14 cellular contexts compared by ENCODE assay signal in the genomic region with DNA sequence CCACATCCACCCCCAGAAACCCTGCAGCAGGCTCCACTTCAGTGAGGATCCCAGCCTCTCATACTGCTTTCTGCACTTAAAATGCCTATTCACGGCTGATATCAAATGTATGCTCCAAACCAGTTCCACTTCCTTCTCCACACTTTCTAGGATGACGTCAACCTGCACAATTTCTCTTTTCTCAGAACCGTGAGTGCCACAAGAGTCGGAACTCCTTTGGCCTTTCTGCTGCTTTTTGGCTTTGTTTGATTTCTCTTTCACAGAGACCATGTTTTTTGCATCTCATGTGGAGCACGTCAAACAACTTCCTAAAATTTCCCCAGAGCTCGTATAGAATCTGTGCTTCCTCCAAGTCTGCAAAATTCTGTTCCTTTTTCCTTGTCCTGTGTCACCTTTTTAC.
DNase-seq lines count a peak whose midpoint lies in the region; ATAC-seq, FAIRE-seq and TF ChIP-seq lines count a peak whose summit lies in the region.
"Had no signal": no experiment of that assay in that cellular context is flagged by ENCODE, and none has a peak within 500 bp of the region (broad histone marks: within the 10 kb centered on the region; RNA-seq: fewer than 3 reads in every experiment).

No MANE protein-coding gene starts in this region.

- H3K9ac ChIP-seq in K562 (ENCODE audit: insufficient read depth in 1 of 2, low read depth in 2 of 2, low read length in 2 of 2) (no peak overlapping the region), GM23248 (no peak overlapping the region)

- H3K27me3 Mint-ChIP-seq in activated CD4-positive, alpha-beta T cell treated with anti-CD3 and anti-CD28 coated beads, Interleukin-2, amount 10 ng/mL, durations not matched to agents 24 days and 14 days = peaks cover 20% of the 10 kb centered on the region
- peaks cover 17% of the 10 kb centered on the region for H3K27me3 Mint-ChIP-seq in stimulated activated naive CD8-positive, alpha-beta T cell treated with anti-CD3 and anti-CD28 coated beads, Interleukin-15, amount 100 ng/mL, for 72 hours
- H3K27me3 Mint-ChIP-seq: activated naive CD8-positive, alpha-beta T cell had no signal

- ATAC-seq in K562 (no peak), HG03108 (IDR thresholded peaks at IDR 0.05; ENCODE audit: unreplicated experiment) (no peak)
- peak; percentile 53 for ATAC-seq in stimulated activated naive CD8-positive, alpha-beta T cell treated with anti-CD3 and anti-CD28 coated beads, Interleukin-15, amount 100 ng/mL, for 72 hours
- ATAC-seq: foreskin keratinocyte, PC-3 had no signal

- no peaks in the 10 kb centered on the region for H3K36me3 ChIP-seq in K562 (ENCODE audit: control insufficient read depth, insufficient read depth, low read length)
- no peaks in the 10 kb centered on the region for H3K36me3 ChIP-seq in GM23248 (ENCODE audit: low read depth)
- H3K36me3 ChIP-seq: cardiac muscle cell had no signal

- POLR2A ChIA-PET in K562 (lab: Yijun Ruan, JAX) = interaction anchor here (0.7 to 1.0 kb wide), 2 partner anchors 9 to 680 kb away, joined by 3 read pairs; no protein-coding TSS in a partner anchor

- TF ChIP-seq RAD21 in K562 (CRISPR knock-in tag; conservative IDR thresholded peaks at IDR 0.05 in 1 of 2, IDR thresholded peaks at IDR 0.05 in 1 of 2) = no peak

- FAIRE-seq in K562 (lab: Jason Lieb, UNC) = no peak
- FAIRE-seq: G401.6 had no signal

- no peak overlapping the region for H3K27ac Mint-ChIP-seq in activated CD4-positive, alpha-beta T cell treated with anti-CD3 and anti-CD28 coated beads, Interleukin-2, amount 10 ng/mL, durations not matched to agents 24 days and 14 days
- H3K27ac Mint-ChIP-seq in stimulated activated naive CD8-positive, alpha-beta T cell treated with anti-CD3 and anti-CD28 coated beads, Interleukin-15, amount 100 ng/mL, for 72 hours = peak overlapping the region in 1 of 2 donors; percentile 12
- H3K27ac Mint-ChIP-seq: activated naive CD8-positive, alpha-beta T cell had no signal

- H4K20me1 ChIP-seq in K562 (replicated peaks; ENCODE audit: control insufficient read depth, insufficient read depth, low read length) = 0 out of 2 replicates have a peak, but pooled peaks cover 4% of the 10 kb centered on the region
- H4K20me1 ChIP-seq in GM23248 (ENCODE audit: insufficient read depth) = no peaks in the 10 kb centered on the region

- peaks cover 8% of the 10 kb centered on the region for H3K4me1 Mint-ChIP-seq in activated CD4-positive, alpha-beta T cell treated with anti-CD3 and anti-CD28 coated beads, Interleukin-2, amount 10 ng/mL, durations not matched to agents 24 days and 14 days
- peaks cover 18% of the 10 kb centered on the region for H3K4me1 Mint-ChIP-seq in stimulated activated naive CD8-positive, alpha-beta T cell treated with anti-CD3 and anti-CD28 coated beads, Interleukin-15, amount 100 ng/mL, for 72 hours

- H3K4me3 Mint-ChIP-seq in activated CD4-positive, alpha-beta T cell treated with anti-CD3 and anti-CD28 coated beads, Interleukin-2, amount 10 ng/mL, durations not matched to agents 24 days and 14 days = peak overlapping the region; percentile 16
- peak overlapping the region; percentile 27 to 49 for H3K4me3 Mint-ChIP-seq in stimulated activated naive CD8-positive, alpha-beta T cell treated with anti-CD3 and anti-CD28 coated beads, Interleukin-15, amount 100 ng/mL, for 72 hours
- H3K4me3 Mint-ChIP-seq: activated naive CD8-positive, alpha-beta T cell had no signal

- DNase-seq in activated CD4-positive, alpha-beta T cell treated with anti-CD3 and anti-CD28 coated beads, Interleukin-2, amount 10 ng/mL, durations not matched to agents 24 days and 14 days = peak; percentile 69
- no peak for DNase-seq in activated CD4-positive, alpha-beta T cell treated with anti-CD3 and anti-CD28 coated beads, Interleukin-2, amount 50 U/mL, for 4 hours
- DNase-seq in NCI-H510A (lab: John Stamatoyannopoulos, UW) (peak; percentile 74), K562 (ENCODE audit: extremely low read depth in 1 of 4, low spot score in 3 of 4) (no peak), GM23248 (no peak), substantia nigra (lab: John Stamatoyannopoulos, UW) (no peak)
- DNase-seq in stimulated activated naive CD8-positive, alpha-beta T cell treated with anti-CD3 and anti-CD28 coated beads, Interleukin-15, amount 100 ng/mL, for 72 hours = no peak
- DNase-seq: foreskin keratinocyte, NCI-H2171 treated with DMSO at 0.1 percent for 48 hours, PC-3 had no signal

- no peaks in the 10 kb centered on the region for H3F3A ChIP-seq in GM23248 (ENCODE audit: insufficient read depth)

- H3K9me3 ChIP-seq in K562 (replicated peaks; ENCODE audit: control insufficient read depth, insufficient read depth, low read depth, low read length) (no peaks in the 10 kb centered on the region), GM23248 (ENCODE audit: low read depth) (no peaks in the 10 kb centered on the region)

- in situ Hi-C loops in K562 (cut with MboI) (no loop called here), GM23248 (cut with MboI) (no loop called here)

- BruUV-seq in K562 (replicated peaks; lab: Mats Ljungman, UMichigan) = no TSS peak

- no peak for TF ChIP-seq CTCF in K562 (IDR thresholded peaks at IDR 0.05 in 2 of 3, conservative IDR thresholded peaks at IDR 0.05 in 1 of 3; ENCODE audit: insufficient read depth in 2 of 3, low read depth in 1 of 3, low read length in 3 of 3)

- H3K9me1 ChIP-seq in K562 (ENCODE audit: control insufficient read depth, insufficient read depth, low read length) = no peaks in the 10 kb centered on the region

- no peak overlapping the region for H3K4me2 ChIP-seq in K562 (ENCODE audit: insufficient read depth, low read length)
- H3K4me2 ChIP-seq in GM23248 (ENCODE audit: unreplicated experiment) = no peak overlapping the region

- H3K27ac ChIP-seq in K562 (ENCODE audit: extremely low read depth, low read depth, low read length) (no peak overlapping the region), GM23248 (no peak overlapping the region), substantia nigra (ENCODE audit: low read depth, low read length, poor library complexity, severe bottlenecking) (no peak overlapping the region)
- H3K27ac ChIP-seq: cardiac muscle cell, foreskin keratinocyte had no signal

- H2AFZ ChIP-seq in K562 (ENCODE audit: low read depth, low read length) (no peak overlapping the region), GM23248 (no peak overlapping the region)

- peaks cover 12 to 49% of the 10 kb centered on the region in 2 experiments for H3K27me3 ChIP-seq in K562 (ENCODE audit: control insufficient read depth in 2 of 2, insufficient read depth in 2 of 2, low read length in 2 of 2)
- peaks cover 23% of the 10 kb centered on the region for H3K27me3 ChIP-seq in GM23248 (replicated peaks; ENCODE audit: insufficient read depth)
- H3K27me3 ChIP-seq: cardiac muscle cell had no signal

- CTCF ChIA-PET in K562 (lab: Yijun Ruan, JAX; ENCODE audit: low intra/inter-chr PET ratio) = no interaction called here

- intact Hi-C loops in activated CD4-positive, alpha-beta T cell treated with anti-CD3 and anti-CD28 coated beads, Interleukin-2, amount 10 ng/mL, durations not matched to agents 24 days and 14 days (cut with micrococcal nuclease) = no loop called here
- intact Hi-C loops in K562 (cut with micrococcal nuclease) = no loop called here

- no peak for TF ChIP-seq POLR2A in K562 (conservative IDR thresholded peaks at IDR 0.05)

- no peaks in the 10 kb centered on the region for H3K36me3 Mint-ChIP-seq in activated CD4-positive, alpha-beta T cell treated with anti-CD3 and anti-CD28 coated beads, Interleukin-2, amount 10 ng/mL, durations not matched to agents 24 days and 14 days (ENCODE audit: low read depth)
- H3K36me3 Mint-ChIP-seq: activated naive CD8-positive, alpha-beta T cell had no signal

- TF ChIP-seq EP300 in K562 (IDR thresholded peaks at IDR 0.05; ENCODE audit: low read length) = no peak

- 2% methylated on average over 6 of the region's 6 CpGs for WGBS in K562 (ENCODE audit: insufficient coverage, low coverage, missing lambda C conversion rate)
- 53 to 58% methylated on average over 6 of the region's 6 CpGs for WGBS in GM23248 (ENCODE audit: low coverage in 1 of 2, low lambda C conversion rate in 2 of 2, missing lambda C conversion rate in 2 of 2), 2 experiments

- H3K9me2 ChIP-seq in GM23248 (ENCODE audit: insufficient read depth) = no peaks in the 10 kb centered on the region

- no peaks in the 10 kb centered on the region for H3K9me3 Mint-ChIP-seq in activated CD4-positive, alpha-beta T cell treated with anti-CD3 and anti-CD28 coated beads, Interleukin-2, amount 10 ng/mL, durations not matched to agents 24 days and 14 days
- no peaks in the 10 kb centered on the region for H3K9me3 Mint-ChIP-seq in stimulated activated naive CD8-positive, alpha-beta T cell treated with anti-CD3 and anti-CD28 coated beads, Interleukin-15, amount 100 ng/mL, for 72 hours

- H3K4me1 ChIP-seq in K562 (replicated peaks in 1 of 2; ENCODE audit: control insufficient read depth in 2 of 2, insufficient read depth in 2 of 2, low read length in 2 of 2) (no peaks in the 10 kb centered on the region), GM23248 (ENCODE audit: insufficient read depth) (no peaks in the 10 kb centered on the region)
- H3K4me1 ChIP-seq: foreskin keratinocyte had no signal

- H3K4me3 ChIP-seq in K562 (no peak overlapping the region), GM23248 (no peak overlapping the region)
- H3K4me3 ChIP-seq: cardiac muscle cell had no signal

- H3K79me2 ChIP-seq in K562 (ENCODE audit: control insufficient read depth, insufficient read depth, low read length) = no peaks in the 10 kb centered on the region
- H3K79me2 ChIP-seq in GM23248 (ENCODE audit: insufficient read depth) = no peaks in the 10 kb centered on the region

Comparison
In these comparisons a context has a peak if more than half of its experiments do, and no peak if none do; other contexts are left out.
1. DNase-seq: peak in activated CD4-positive, alpha-beta T cell treated with anti-CD3 and anti-CD28 coated beads, Interleukin-2, amount 10 ng/mL, durations not matched to agents 24 days and 14 days (single experiment) and NCI-H510A (single experiment); none in activated CD4-positive, alpha-beta T cell treated with anti-CD3 and anti-CD28 coated beads, Interleukin-2, amount 50 U/mL, for 4 hours (0 of 2), K562 (0 of 4), stimulated activated naive CD8-positive, alpha-beta T cell treated with anti-CD3 and anti-CD28 coated beads, Interleukin-15, amount 100 ng/mL, for 72 hours (0 of 2), GM23248 (single experiment) and substantia nigra (0 of 49).